Comparison of ENCODE assay signal across 8 cellular contexts in genomic region chr12:121582583-121583333, GRCh38. TPM values are rescaled to one million over a fixed set of nuclear protein-coding genes. Genes with fewer than 3 reads are reported as not detected.
DNase-seq lines count a peak whose midpoint lies in the region; ATAC-seq and TF ChIP-seq lines count a peak whose summit lies in the region.

No MANE protein-coding gene starts in this region.

- H3K9ac ChIP-seq in iPS-15b (ENCODE audit: low read depth, low read length) = peak overlapping the region; percentile 89

- peaks cover 13% of the 10 kb centered on the region for H3K4me1 ChIP-seq in iPS-15b (ENCODE audit: control insufficient read depth, insufficient read depth, low read length)

- intact Hi-C loops in activated CD8-positive, alpha-beta T cell treated with anti-CD3 and anti-CD28 coated beads for 36 hours (cut with micrococcal nuclease) = loop anchor here (5.0 to 10.0 kb wide), 2 partner anchors 45 to 78 kb away; no protein-coding TSS in a partner anchor

- TF ChIP-seq CTCF in activated CD8-positive, alpha-beta T cell treated with anti-CD3 and anti-CD28 coated beads for 36 hours (IDR thresholded peaks at IDR 0.05) = no peak

- POLR2A ChIA-PET in activated CD4-positive, alpha-beta T cell treated with anti-CD3 and anti-CD28 coated beads, Interleukin-2, amount 10 ng/mL, durations not matched to agents 7 days and 5 days (lab: Charles Lee) = interaction anchor here (0.6 kb wide), 1 partner anchor 1382 kb away, joined by 3 read pairs; the partner anchor contains the start of gene RPLP0
- POLR2A ChIA-PET in activated CD8-positive, alpha-beta T cell treated with anti-CD3 and anti-CD28 coated beads for 36 hours (lab: Charles Lee) = interaction anchor here (0.6 to 2.9 kb wide), 6 partner anchors 14 to 87 kb away, joined by 3 to 16 read pairs (median 3); partner anchors contain the start of genes MORN3 and ORAI1

- no peak for DNase-seq in activated CD4-positive, alpha-beta T cell treated with anti-CD3 and anti-CD28 coated beads, Interleukin-2, amount 10 ng/mL, durations not matched to agents 7 days and 5 days
- DNase-seq in activated CD4-positive, alpha-beta T cell treated with anti-CD3 and anti-CD28 coated beads for 1 hour = no peak
- no peak for DNase-seq in activated CD8-positive, alpha-beta T cell treated with anti-CD3 and anti-CD28 coated beads for 36 hours
- DNase-seq in substantia nigra (lab: John Stamatoyannopoulos, UW) (peak in 7 of 49 donors; percentile 5 to 35 (median 17)), NCI-H2029 (lab: John Stamatoyannopoulos, UW) (no peak)

- no peaks in the 10 kb centered on the region for H3K9me3 ChIP-seq in iPS-15b (ENCODE audit: control insufficient read depth, insufficient read depth, low read length)

- TF ChIP-seq POLR2A in GM18505 (IDR thresholded peaks at IDR 0.05; ENCODE audit: borderline replicate concordance, extremely low read depth, insufficient read depth, insufficient read length) = no peak

- H3K4me3 Mint-ChIP-seq in activated CD4-positive, alpha-beta T cell treated with anti-CD3 and anti-CD28 coated beads, Interleukin-2, amount 10 ng/mL, durations not matched to agents 7 days and 5 days = peak overlapping the region; percentile 99
- peak overlapping the region; percentile 18 for H3K4me3 Mint-ChIP-seq in activated CD8-positive, alpha-beta T cell treated with anti-CD3 and anti-CD28 coated beads for 36 hours

- H3K36me3 Mint-ChIP-seq in activated CD4-positive, alpha-beta T cell treated with anti-CD3 and anti-CD28 coated beads, Interleukin-2, amount 10 ng/mL, durations not matched to agents 7 days and 5 days (ENCODE audit: low read depth) = peaks cover 4% of the 10 kb centered on the region
- no peaks in the 10 kb centered on the region for H3K36me3 Mint-ChIP-seq in activated CD8-positive, alpha-beta T cell treated with anti-CD3 and anti-CD28 coated beads for 36 hours (ENCODE audit: low read depth)

- peak overlapping the region; percentile 96 for H3K4me3 ChIP-seq in iPS-15b (ENCODE audit: low read depth, low read length)

- H3K27ac Mint-ChIP-seq in activated CD4-positive, alpha-beta T cell treated with anti-CD3 and anti-CD28 coated beads, Interleukin-2, amount 10 ng/mL, durations not matched to agents 7 days and 5 days = no peak overlapping the region
- peak overlapping the region; percentile 62 for H3K27ac Mint-ChIP-seq in activated CD8-positive, alpha-beta T cell treated with anti-CD3 and anti-CD28 coated beads for 36 hours

- H3K27ac ChIP-seq in substantia nigra (ENCODE audit: low read depth, low read length, poor library complexity, severe bottlenecking) = peak overlapping the region; percentile 81

- CTCF ChIA-PET in activated CD4-positive, alpha-beta T cell treated with anti-CD3 and anti-CD28 coated beads, Interleukin-2, amount 10 ng/mL, durations not matched to agents 7 days and 5 days (lab: Charles Lee) = interaction anchor here (1.7 kb wide), 1 partner anchor 212 kb away, joined by 6 read pairs; no protein-coding TSS in a partner anchor
- CTCF ChIA-PET in activated CD8-positive, alpha-beta T cell treated with anti-CD3 and anti-CD28 coated beads for 36 hours (lab: Charles Lee) = interaction anchor here (1.5 to 4.4 kb wide), 3 partner anchors 30 to 88 kb away, joined by 4 to 23 read pairs (median 8); partner anchors contain the start of gene ORAI1

- no peaks in the 10 kb centered on the region for H3K27me3 Mint-ChIP-seq in activated CD4-positive, alpha-beta T cell treated with anti-CD3 and anti-CD28 coated beads, Interleukin-2, amount 10 ng/mL, durations not matched to agents 7 days and 5 days
- H3K27me3 Mint-ChIP-seq in activated CD8-positive, alpha-beta T cell treated with anti-CD3 and anti-CD28 coated beads for 36 hours = no peaks in the 10 kb centered on the region

- H3K4me1 Mint-ChIP-seq in activated CD4-positive, alpha-beta T cell treated with anti-CD3 and anti-CD28 coated beads, Interleukin-2, amount 10 ng/mL, durations not matched to agents 7 days and 5 days = peaks cover 40% of the 10 kb centered on the region
- peaks cover 33% of the 10 kb centered on the region for H3K4me1 Mint-ChIP-seq in activated CD8-positive, alpha-beta T cell treated with anti-CD3 and anti-CD28 coated beads for 36 hours (ENCODE audit: low read depth)

- no peaks in the 10 kb centered on the region for H3K9me3 Mint-ChIP-seq in activated CD4-positive, alpha-beta T cell treated with anti-CD3 and anti-CD28 coated beads, Interleukin-2, amount 10 ng/mL, durations not matched to agents 7 days and 5 days
- H3K9me3 Mint-ChIP-seq in activated CD8-positive, alpha-beta T cell treated with anti-CD3 and anti-CD28 coated beads for 36 hours = no peaks in the 10 kb centered on the region

- no peaks in the 10 kb centered on the region for H3K27me3 ChIP-seq in iPS-15b (ENCODE audit: control insufficient read depth, insufficient read depth, low read length)

- no peak for ATAC-seq in activated CD8-positive, alpha-beta T cell treated with anti-CD3 and anti-CD28 coated beads for 36 hours
- ATAC-seq in GM19395 (IDR thresholded peaks at IDR 0.05; ENCODE audit: unreplicated experiment) (no peak), GM18505 (IDR thresholded peaks at IDR 0.05; ENCODE audit: unreplicated experiment) (no peak)

- no peaks in the 10 kb centered on the region for H3K36me3 ChIP-seq in iPS-15b (ENCODE audit: control insufficient read depth, insufficient read depth, low read length)

RNA-seq across cellular contexts. Expression of gene KDM2B, which starts 1.9 kb away (rescaled TPM):
- total RNA-seq in activated CD4-positive, alpha-beta T cell treated with anti-CD3 and anti-CD28 coated beads, Interleukin-2, amount 10 ng/mL, durations not matched to agents 7 days and 5 days = 10 to 100 TPM; 66.2 to 72.7 TPM
- total RNA-seq in activated CD8-positive, alpha-beta T cell treated with anti-CD3 and anti-CD28 coated beads for 36 hours = 10 to 100 TPM; 61.0 to 61.7 TPM

RNA-seq across cellular contexts. Expression of gene ORAI1, which starts 43.6 kb away (rescaled TPM):
- 10 to 100 TPM; 66.4 to 70.8 TPM for total RNA-seq in activated CD4-positive, alpha-beta T cell treated with anti-CD3 and anti-CD28 coated beads, Interleukin-2, amount 10 ng/mL, durations not matched to agents 7 days and 5 days
- total RNA-seq in activated CD8-positive, alpha-beta T cell treated with anti-CD3 and anti-CD28 coated beads for 36 hours = 10 to 100 TPM; 37.0 to 38.1 TPM
